Comparison of ENCODE assay signal across 18 cellular contexts in the genomic region with DNA sequence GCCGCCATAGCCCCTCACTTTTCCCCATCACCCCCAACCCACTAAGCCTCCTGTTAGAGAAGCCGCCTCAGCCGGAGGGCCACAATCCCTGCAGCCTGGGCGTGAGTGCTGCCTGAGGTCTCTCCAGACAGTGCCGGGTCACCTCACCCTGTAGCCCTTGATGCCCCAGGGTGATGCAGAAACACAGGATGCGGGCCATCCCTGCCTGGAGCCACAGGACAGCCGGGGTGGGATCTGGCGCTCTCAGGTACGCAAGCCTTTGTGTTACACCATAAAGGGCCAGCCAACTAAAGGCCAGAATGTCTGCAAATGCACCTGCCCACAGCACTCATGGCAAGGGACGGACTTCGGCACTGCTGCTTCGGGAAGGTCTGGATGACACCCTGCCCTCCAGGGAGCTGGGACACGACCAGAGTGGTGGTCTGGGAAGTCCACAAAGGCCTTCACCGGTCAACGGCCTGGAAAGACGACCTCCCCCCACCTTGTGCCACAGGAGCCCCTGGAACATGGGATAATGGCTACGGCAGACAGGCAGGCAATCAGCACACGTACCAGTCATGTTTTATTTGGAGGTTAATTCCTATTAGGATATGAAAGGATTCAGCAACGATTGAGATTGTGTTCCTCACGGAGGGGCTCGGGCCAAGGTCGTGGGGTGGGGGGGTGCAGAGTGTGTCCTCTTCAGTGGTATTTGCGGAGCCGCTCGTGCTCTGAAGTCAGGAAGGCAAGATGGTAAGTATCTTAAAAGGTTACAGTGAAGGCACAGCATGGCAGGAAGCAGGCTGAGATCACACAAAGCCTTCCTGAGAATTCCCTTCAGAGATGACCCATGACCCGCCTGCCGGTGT. TPM values are rescaled to one million over a fixed set of nuclear protein-coding genes. Genes with fewer than 3 reads are reported as not detected.
A peak's percentile ranks its signal among the peaks of the same experiment; 100 is the strongest.
DNase-seq lines count a peak whose midpoint lies in the region; ATAC-seq lines count a peak whose summit lies in the region.
"Had no signal": no experiment of that assay in that cellular context is flagged by ENCODE, and none has a peak within 500 bp of the region (broad histone marks: within the 10 kb centered on the region; RNA-seq: fewer than 3 reads in every experiment).

No MANE protein-coding gene starts in this region.

- H3K27ac Mint-ChIP-seq in stimulated activated naive CD8-positive, alpha-beta T cell treated with anti-CD3 and anti-CD28 coated beads, Interleukin-15, Interleukin-2, amounts not matched to agents 100 ng/mL and 50 ng/mL, for 24 hours, result peak overlapping the region; percentile 74
- H3K27ac Mint-ChIP-seq: activated B cell treated with CpG ODN at 0.5 μM for 24 hours had no signal

- no peak for ATAC-seq in stimulated activated naive CD8-positive, alpha-beta T cell treated with anti-CD3 and anti-CD28 coated beads, Interleukin-15, Interleukin-2, amounts not matched to agents 100 U/mL and 50 U/mL, for 24 hours
- ATAC-seq in left colon, result peak; percentile 12
- ATAC-seq: esophagus mucosa had no signal

- no peaks in the 10 kb centered on the region for H3K27me3 Mint-ChIP-seq in stimulated activated naive CD8-positive, alpha-beta T cell treated with anti-CD3 and anti-CD28 coated beads, Interleukin-15, Interleukin-2, amounts not matched to agents 100 ng/mL and 50 ng/mL, for 24 hours
- H3K27me3 Mint-ChIP-seq: activated B cell treated with CpG ODN at 0.5 μM for 24 hours; CD4-positive, CD25-positive, alpha-beta regulatory T cell had no signal

- peaks cover 20% of the 10 kb centered on the region for H3K4me1 Mint-ChIP-seq in stimulated activated naive CD8-positive, alpha-beta T cell treated with anti-CD3 and anti-CD28 coated beads, Interleukin-15, Interleukin-2, amounts not matched to agents 100 ng/mL and 50 ng/mL, for 24 hours (ENCODE audit: low read depth)

- no peaks in the 10 kb centered on the region for H3K9me3 Mint-ChIP-seq in stimulated activated naive CD8-positive, alpha-beta T cell treated with anti-CD3 and anti-CD28 coated beads, Interleukin-15, Interleukin-2, amounts not matched to agents 100 ng/mL and 50 ng/mL, for 24 hours
- H3K9me3 Mint-ChIP-seq: activated B cell treated with CpG ODN at 0.5 μM for 24 hours; CD4-positive, CD25-positive, alpha-beta regulatory T cell had no signal

- no peak for DNase-seq in stimulated activated naive CD8-positive, alpha-beta T cell treated with anti-CD3 and anti-CD28 coated beads, Interleukin-15, Interleukin-2, amounts not matched to agents 100 U/mL and 50 U/mL, for 24 hours
- no peak for DNase-seq in left colon
- no peak for DNase-seq in G401 (ENCODE audit: low spot score)
- DNase-seq in stimulated activated CD4-positive, alpha-beta T cell treated with anti-CD3 and anti-CD28 coated beads, Interleukin-12 subunit alpha, Interleukin-12 subunit beta, amount 100 ng/mL, for 4 hours, result no peak
- DNase-seq in NCI-H446 (lab: John Stamatoyannopoulos, UW), result no peak
- DNase-seq: activated B cell treated with CpG ODN at 0.5 μM for 24 hours; activated CD4-positive, alpha-beta T cell treated with anti-CD3 and anti-CD28 coated beads, Interleukin-2, amount 50 U/mL, for 48 hours; activated naive CD4-positive, alpha-beta T cell; activated T-cell treated with anti-CD3 and anti-CD28 coated beads for 4 hours; CD4-positive, CD25-positive, alpha-beta regulatory T cell; central memory CD4-positive, alpha-beta T cell; DMS153; GDM1; hypothalamus; NCI-H1092; NCI-H2029 had no signal

- no peak overlapping the region for H3K4me3 Mint-ChIP-seq in stimulated activated naive CD8-positive, alpha-beta T cell treated with anti-CD3 and anti-CD28 coated beads, Interleukin-15, Interleukin-2, amounts not matched to agents 100 ng/mL and 50 ng/mL, for 24 hours
- H3K4me3 Mint-ChIP-seq: activated B cell treated with CpG ODN at 0.5 μM for 24 hours; CD4-positive, CD25-positive, alpha-beta regulatory T cell had no signal

- in situ Hi-C loops in G401 (cut with HindIII; ENCODE audit: low sequenced_read_pairs), result no loop called here

- peaks cover 62% of the 10 kb centered on the region for H3K36me3 Mint-ChIP-seq in stimulated activated naive CD8-positive, alpha-beta T cell treated with anti-CD3 and anti-CD28 coated beads, Interleukin-15, Interleukin-2, amounts not matched to agents 100 ng/mL and 50 ng/mL, for 24 hours (ENCODE audit: low read depth)

- intact Hi-C loops in left colon (cut with DNase I, micrococcal nuclease), result no loop called here

RNA-seq across cellular contexts. Expression of a gene that starts 8.1 kb away (rescaled TPM):
- 100 to 1,000 TPM; 297 to 369 TPM for total RNA-seq in left colon
- 1,769 and 1,935 TPM in 2 replicates for total RNA-seq in G401 (2014; rRNA removed; shearing (Covaris generic))

RNA-seq across cellular contexts. Expression of a gene that starts 14.8 kb away (rescaled TPM):
- 10 to 100 TPM; 15.4 to 25.5 TPM for total RNA-seq in left colon
- 7.8 and 8.9 TPM in 2 replicates for total RNA-seq in G401 (2014; rRNA removed; shearing (Covaris generic))

RNA-seq across cellular contexts. Expression of a gene that starts 19.1 kb away (rescaled TPM):
- 10 to 100 TPM; 18.6 to 26.0 TPM for total RNA-seq in left colon
- 57.0 and 59.3 TPM in 2 replicates for total RNA-seq in G401 (2014; rRNA removed; shearing (Covaris generic))

RNA-seq across cellular contexts. Expression of a gene that starts 19.3 kb away (rescaled TPM):
- 1 to 10 TPM; 5.2 to 6.0 TPM for total RNA-seq in left colon
- 10.9 and 28.1 TPM in 2 replicates for total RNA-seq in G401 (2014; rRNA removed; shearing (Covaris generic))

RNA-seq across cellular contexts. Expression of a gene that starts 42.2 kb away (rescaled TPM):
- 10 to 100 TPM; 32.0 to 37.2 TPM for total RNA-seq in left colon
- total RNA-seq in G401 (2014; rRNA removed; shearing (Covaris generic)), result 20.7 and 21.5 TPM in 2 replicates
